Comparison of ENCODE assay signal across 21 cellular contexts in the genomic region with DNA sequence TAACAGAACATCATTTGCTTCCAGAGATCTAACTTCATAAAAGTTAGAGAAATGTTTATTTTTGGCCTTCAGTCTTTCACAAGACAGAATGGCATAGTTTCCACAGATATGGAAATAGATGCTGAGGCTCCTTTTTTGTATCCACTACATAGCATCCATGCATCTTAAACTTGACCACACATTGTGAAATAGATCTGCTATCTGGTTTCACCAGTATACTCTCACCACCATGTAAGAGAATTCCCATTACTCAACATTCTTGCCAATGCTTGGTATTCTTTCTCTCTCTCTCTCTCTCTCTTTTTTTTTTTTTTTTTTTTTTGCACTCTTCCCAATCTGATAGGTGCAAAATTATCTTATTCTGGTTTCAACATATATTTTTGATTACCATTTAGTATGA.
"Had no signal": no experiment of that assay in that cellular context is flagged by ENCODE, and none has a peak within 500 bp of the region (broad histone marks: within the 10 kb centered on the region; RNA-seq: fewer than 3 reads in every experiment).

No MANE protein-coding gene starts in this region.

- H3K36me3 ChIP-seq: adrenal gland, cardiac muscle cell, esophagus squamous epithelium, left lung, thyroid gland had no signal

- H3K9me3 ChIP-seq: adrenal gland, esophagus squamous epithelium, left lung, thyroid gland had no signal

- H3K4me1 ChIP-seq: adrenal gland, esophagus squamous epithelium, left lung, thyroid gland had no signal

- H3K4me3 ChIP-seq: adrenal gland, cardiac muscle cell, esophagus squamous epithelium, left lung, thyroid gland had no signal

- H3K27ac ChIP-seq: adrenal gland, cardiac muscle cell, esophagus squamous epithelium, left lung, thyroid gland had no signal

- ATAC-seq: left lung had no signal

- DNase-seq: activated CD4-positive, alpha-beta T cell treated with anti-CD3 and anti-CD28 coated beads, Interleukin-2, amount 10 ng/mL, durations not matched to agents 7 days and 5 days; activated CD8-positive, alpha-beta memory T cell treated with anti-CD3 and anti-CD28 coated beads, Interleukin-2, amount 50 U/mL, for 48 hours; activated effector memory CD4-positive, alpha-beta T cell treated with anti-CD3 and anti-CD28 coated beads, Interleukin-2, amount 50 U/mL, for 16 hours; activated naive CD4-positive, alpha-beta T cell treated with anti-CD3 and anti-CD28 coated beads, Interleukin-2, amount 50 U/mL, for 16 hours; activated T-cell treated with anti-CD3 and anti-CD28 coated beads, Interleukin-2, amount 50 U/mL, for 48 hours; adrenal gland; effector CD8-positive, alpha-beta T cell; esophagus squamous epithelium; head of caudate nucleus; kidney; left lung; midbrain; nephron progenitor cell; nucleus accumbens; retina; stimulated activated CD4-positive, alpha-beta T cell treated with anti-CD3 and anti-CD28 coated beads, Interleukin-12 subunit alpha, Interleukin-12 subunit beta, amount 100 ng/mL, for 4 hours; stimulated activated CD4-positive, alpha-beta T cell treated with anti-CD3 and anti-CD28 coated beads, Interleukin-1b, Interleukin-23, amount 100 ng/mL, for 48 hours; stimulated activated naive CD4-positive, alpha-beta T cell treated with Interleukin-2 at 50 U/mL for 16 hours; T1000; thyroid gland had no signal

- H3K27me3 ChIP-seq: adrenal gland, cardiac muscle cell, esophagus squamous epithelium, left lung, thyroid gland had no signal
